In the genomic region with DNA sequence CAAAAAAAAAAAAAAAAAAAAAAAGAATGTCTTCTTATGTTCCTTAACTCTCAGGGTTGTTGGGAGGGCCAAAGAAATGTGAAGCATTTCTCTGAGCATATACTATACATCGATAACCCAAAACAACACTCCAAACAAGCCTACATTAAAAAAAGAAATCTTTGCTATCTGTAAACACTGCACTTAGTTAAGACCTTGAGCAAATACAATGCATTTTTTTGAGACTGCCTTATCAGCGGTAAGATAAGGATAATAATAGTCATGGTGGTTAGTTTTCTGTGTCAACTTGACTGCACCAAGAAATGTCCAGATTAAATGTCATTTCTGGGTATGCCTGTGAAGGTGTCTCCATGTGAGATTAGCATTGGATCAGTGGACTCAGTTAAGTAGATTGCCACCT, we compare ENCODE assay signal across 29 cellular contexts.
"Had no signal": no experiment of that assay in that cellular context is flagged by ENCODE, and none has a peak within 500 bp of the region (broad histone marks: within the 10 kb centered on the region; RNA-seq: fewer than 3 reads in every experiment).

No MANE protein-coding gene starts in this region.

- H3K4me1 ChIP-seq: neural progenitor cell, parathyroid adenoma, psoas muscle, suprapubic skin, testis, tibial artery, transverse colon, upper lobe of right lung, uterus had no signal

- H3K36me3 ChIP-seq: neural progenitor cell, ovary, spleen, suprapubic skin, tibial artery, transverse colon, upper lobe of right lung, uterus had no signal

- H3K4me1 Mint-ChIP-seq: natural killer cell; nephron; stimulated activated memory B cell treated with anti-CD40 and anti-IgM and Interleukin-4, amounts not matched to agents 10 μg/mL and 1 μg/mL and 100 μg/mL, for 72 hours; stimulated activated naive CD8-positive, alpha-beta T cell treated with anti-CD3 and anti-CD28 coated beads, Interleukin-15, amount 100 ng/mL, for 72 hours had no signal

- H3K4me3 Mint-ChIP-seq: natural killer cell; nephron; neural progenitor cell; stimulated activated memory B cell treated with anti-CD40 and anti-IgM and Interleukin-4, amounts not matched to agents 10 μg/mL and 1 μg/mL and 100 μg/mL, for 72 hours; stimulated activated naive CD8-positive, alpha-beta T cell treated with anti-CD3 and anti-CD28 coated beads, Interleukin-15, amount 100 ng/mL, for 72 hours; type B pancreatic cell had no signal

- H3K79me2 ChIP-seq: parathyroid adenoma had no signal

- H3K9ac ChIP-seq: neural progenitor cell, parathyroid adenoma had no signal

- H3K27me3 Mint-ChIP-seq: stimulated activated memory B cell treated with anti-CD40 and anti-IgM and Interleukin-4, amounts not matched to agents 10 μg/mL and 1 μg/mL and 100 μg/mL, for 72 hours; stimulated activated naive CD8-positive, alpha-beta T cell treated with anti-CD3 and anti-CD28 coated beads, Interleukin-15, amount 100 ng/mL, for 72 hours; type B pancreatic cell had no signal

- H3K9me3 ChIP-seq: ovary, psoas muscle, spleen, suprapubic skin, testis, tibial artery, transverse colon, upper lobe of right lung, uterus had no signal

- H3K27me3 ChIP-seq: neural progenitor cell, ovary, spleen, suprapubic skin, testis, tibial artery, transverse colon, upper lobe of right lung, uterus had no signal

- H3K4me3 ChIP-seq: neural progenitor cell, ovary, psoas muscle, skin epidermis, smooth muscle cell, spleen, suprapubic skin, testis, tibial artery, transverse colon, upper lobe of right lung, uterus had no signal

- H3K4me2 ChIP-seq: neural progenitor cell, smooth muscle cell had no signal

- H3K36me3 Mint-ChIP-seq: natural killer cell; neural progenitor cell; stimulated activated memory B cell treated with anti-CD40 and anti-IgM and Interleukin-4, amounts not matched to agents 10 μg/mL and 1 μg/mL and 100 μg/mL, for 72 hours; type B pancreatic cell had no signal

- H3K27ac Mint-ChIP-seq: natural killer cell; nephron; neural progenitor cell; progenitor cell of endocrine pancreas; stimulated activated memory B cell treated with anti-CD40 and anti-IgM and Interleukin-4, amounts not matched to agents 10 μg/mL and 1 μg/mL and 100 μg/mL, for 72 hours; stimulated activated naive CD8-positive, alpha-beta T cell treated with anti-CD3 and anti-CD28 coated beads, Interleukin-15, amount 100 ng/mL, for 72 hours; type B pancreatic cell had no signal

- H3K9me3 Mint-ChIP-seq: nephron; stimulated activated memory B cell treated with anti-CD40 and anti-IgM and Interleukin-4, amounts not matched to agents 10 μg/mL and 1 μg/mL and 100 μg/mL, for 72 hours; type B pancreatic cell had no signal

- DNase-seq: natural killer cell; occipital lobe; ovary; posterior cingulate gyrus; psoas muscle; spleen; stimulated activated CD4-positive, alpha-beta T cell treated with anti-CD3 and anti-CD28 coated beads, Interleukin-12 subunit alpha, Interleukin-12 subunit beta, amount 100 ng/mL, for 4 hours; stimulated activated CD4-positive, alpha-beta T cell treated with anti-CD3 and anti-CD28 coated beads, Interleukin-1b, Interleukin-23, amount 100 ng/mL, for 48 hours; stimulated activated CD4-positive, alpha-beta T cell treated with anti-CD3 and anti-CD28 coated beads, Interleukin-4, amount 100 ng/mL, for 1 hour; stimulated activated CD4-positive, alpha-beta T cell treated with anti-CD3 and anti-CD28 coated beads, Interleukin-4, amount 100 ng/mL, for 4 hours; stimulated activated CD8-positive, alpha-beta memory T cell treated with anti-CD3 and anti-CD28 coated beads, Interleukin-4, amount 100 ng/mL, for 48 hours; stimulated activated naive CD4-positive, alpha-beta T cell; stimulated activated naive CD8-positive, alpha-beta T cell treated with anti-CD3 and anti-CD28 coated beads, Interleukin-15, amount 100 ng/mL, for 72 hours; stimulated activated naive CD8-positive, alpha-beta T cell treated with anti-CD3 and anti-CD28 coated beads, Interleukin-15, Interleukin-2, amounts not matched to agents 100 U/mL and 50 U/mL, for 24 hours; substantia nigra; testis; tibial artery; transverse colon; upper lobe of right lung; uterus had no signal

- H3K27ac ChIP-seq: neural progenitor cell, ovary, parathyroid adenoma, psoas muscle, skin epidermis, spleen, suprapubic skin, testis, tibial artery, transverse colon, upper lobe of right lung, uterus had no signal
